1 cellular context compared by ENCODE assay signal in genomic region chr13:102817907-102818306, GRCh38.
TF ChIP-seq lines count a peak whose summit lies in the region.

No MANE protein-coding gene starts in this region.

TF ChIP-seq in neural cell, 6 proteins besides CTCF, POLR2A, EP300 and RAD21 (continued from another document):
- TF ChIP-seq REST (IDR thresholded peaks at IDR 0.05; ENCODE audit: borderline replicate concordance) (no peak), MXI1 (conservative IDR thresholded peaks at IDR 0.05; ENCODE audit: poor library complexity, severe bottlenecking) (no peak), SMC3 (conservative IDR thresholded peaks at IDR 0.05; ENCODE audit: poor library complexity) (no peak), TAF1 (IDR thresholded peaks at IDR 0.05; ENCODE audit: low read depth) (no peak), POLR2AphosphoS5 (IDR thresholded peaks at IDR 0.05) (no peak)
TF ChIP-seq in neural cell: peak in this region for 0.
